Comparison of ENCODE assay signal across 11 cellular contexts in the genomic region with DNA sequence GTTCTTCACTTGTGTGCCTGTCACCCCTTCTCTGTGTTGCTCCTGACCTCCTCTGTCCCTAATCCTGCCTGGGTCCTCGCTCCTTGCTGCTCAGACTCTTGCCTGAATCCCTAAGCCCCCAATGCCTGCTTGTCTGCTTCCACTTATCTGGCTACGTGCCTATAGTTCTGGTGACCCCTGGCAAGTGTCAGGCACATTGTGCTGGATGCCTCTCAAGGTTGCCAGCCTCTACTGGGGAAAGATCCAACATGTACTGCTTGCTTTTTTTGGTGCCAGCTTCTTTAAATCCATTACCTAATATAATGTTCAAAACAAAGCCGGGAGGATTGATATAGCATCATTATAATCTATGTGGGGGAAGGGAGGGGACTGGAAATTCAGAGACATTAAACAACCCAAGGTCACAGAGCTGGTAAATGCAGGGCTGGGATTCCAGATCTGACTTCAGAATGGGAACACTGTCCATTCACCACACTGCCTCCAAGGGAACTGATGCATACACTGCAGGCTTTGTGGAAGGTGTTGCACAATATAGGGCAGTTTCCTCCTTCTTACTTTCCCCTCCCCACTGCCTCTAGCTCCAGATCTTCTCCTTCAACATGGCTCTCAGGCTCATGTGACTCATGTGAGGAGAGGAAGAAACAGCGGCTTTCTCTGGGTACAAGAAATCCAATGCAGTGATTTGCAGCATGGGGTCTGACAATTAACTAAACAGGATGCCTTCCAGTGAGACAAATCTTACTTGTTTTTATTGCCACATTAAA.
DNase-seq lines count a peak whose midpoint lies in the region; ATAC-seq lines count a peak whose summit lies in the region.
"Had no signal": no experiment of that assay in that cellular context is flagged by ENCODE, and none has a peak within 500 bp of the region (broad histone marks: within the 10 kb centered on the region; RNA-seq: fewer than 3 reads in every experiment).

No MANE protein-coding gene starts in this region.

- ATAC-seq in GM19023 (IDR thresholded peaks at IDR 0.05; ENCODE audit: unreplicated experiment): no peak

- DNase-seq in AML-193 (lab: John Stamatoyannopoulos, UW): peak; percentile 18 to 27
- peak; percentile 68 for DNase-seq in NOMO-1 treated with DMSO at 0.1 percent for 48 hours (lab: John Stamatoyannopoulos, UW; ENCODE audit: unreplicated experiment)
- peak; percentile 5 for DNase-seq in fibroblast of gingiva (ENCODE audit: low read depth)
- DNase-seq in mucosa of gallbladder (ENCODE audit: low spot score): peak; percentile 27
- DNase-seq in NCI-H146 treated with DMSO at 0.1 percent for 48 hours (lab: John Stamatoyannopoulos, UW; ENCODE audit: unreplicated experiment): no peak
- DNase-seq in GM19240 (ENCODE audit: insufficient read length, low spot score): no peak
- DNase-seq in activated CD8-positive, alpha-beta memory T cell treated with anti-CD3 and anti-CD28 coated beads, Interleukin-2, amount 50 U/mL, for 48 hours: no peak
- DNase-seq: activated CD4-positive, alpha-beta T cell treated with anti-CD3 and anti-CD28 coated beads, Interleukin-2, amount 50 U/mL, for 48 hours; CD4-positive, alpha-beta memory T cell; cortex of kidney had no signal

Comparison
In these comparisons a context has a peak if more than half of its experiments do, and no peak if none do; other contexts are left out.
1. DNase-seq: peak in AML-193 (2 of 2), NOMO-1 treated with DMSO at 0.1 percent for 48 hours (single experiment), fibroblast of gingiva (single experiment) and mucosa of gallbladder (single experiment); none in NCI-H146 treated with DMSO at 0.1 percent for 48 hours (single experiment), GM19240 (single experiment) and activated CD8-positive, alpha-beta memory T cell treated with anti-CD3 and anti-CD28 coated beads, Interleukin-2, amount 50 U/mL, for 48 hours (single experiment).